1 cellular context compared by ENCODE assay signal in genomic region chr9:137243626-137244485, GRCh38.
A peak's percentile ranks its signal among the peaks of the same experiment; 100 is the strongest.
TF ChIP-seq lines count a peak whose summit lies in the region.

No MANE protein-coding gene starts in this region.

TF ChIP-seq in HepG2, 621 proteins besides CTCF, POLR2A, EP300 and RAD21 (continues in another document):
- TF ChIP-seq, protein P1, sequence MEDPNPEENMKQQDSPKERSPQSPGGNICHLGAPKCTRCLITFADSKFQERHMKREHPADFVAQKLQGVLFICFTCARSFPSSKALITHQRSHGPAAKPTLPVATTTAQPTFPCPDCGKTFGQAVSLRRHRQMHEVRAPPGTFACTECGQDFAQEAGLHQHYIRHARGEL (CRISPR knock-in tag; IDR thresholded peaks at IDR 0.05) = 0 out of 2 replicates have a peak, but pooled peaks have one; percentile 70
- TF ChIP-seq SAFB2 (CRISPR knock-in tag; IDR thresholded peaks at IDR 0.05; ENCODE audit: borderline replicate concordance, low read depth) (peak; percentile 66; the same call in 1 of the 2 replicates), EEA1 (CRISPR knock-in tag; IDR thresholded peaks at IDR 0.05; ENCODE audit: borderline replicate concordance) (no peak), NFKBIZ (CRISPR knock-in tag; IDR thresholded peaks at IDR 0.05) (no peak), ZFP91 (CRISPR knock-in tag; IDR thresholded peaks at IDR 0.05; ENCODE audit: borderline replicate concordance) (peak; percentile 11), ZC3H13 (CRISPR knock-in tag; IDR thresholded peaks at IDR 0.05) (peak; percentile 100), KDM2A (CRISPR knock-in tag; IDR thresholded peaks at IDR 0.05; ENCODE audit: borderline replicate concordance, low read depth) (peak; percentile 90), NONO (IDR thresholded peaks at IDR 0.05) (no peak), NONO (CRISPR knock-in tag; conservative IDR thresholded peaks at IDR 0.05) (peak; percentile 64), PAF1 (CRISPR knock-in tag; IDR thresholded peaks at IDR 0.05) (peak; percentile 88; the same call in 1 of the 2 replicates), PRDM4 (CRISPR knock-in tag; IDR thresholded peaks at IDR 0.05; ENCODE audit: borderline replicate concordance) (no peak), TEAD3 (CRISPR knock-in tag; optimal IDR thresholded peaks at IDR 0.05; ENCODE audit: borderline replicate concordance) (peak; percentile 36), ARNT2 (CRISPR knock-in tag; IDR thresholded peaks at IDR 0.05; ENCODE audit: low read depth) (no peak), XBP1 (CRISPR knock-in tag; IDR thresholded peaks at IDR 0.05) (no peak), POLR2AphosphoS5 (IDR thresholded peaks at IDR 0.05; ENCODE audit: low read depth, low read length) (peak; percentile 82), ZNF672 (CRISPR knock-in tag; IDR thresholded peaks at IDR 0.05) (0 out of 2 replicates have a peak, but pooled peaks have one; percentile 15), PPARG (CRISPR knock-in tag; conservative IDR thresholded peaks at IDR 0.05) (no peak), AGO2 (optimal IDR thresholded peaks at IDR 0.05; ENCODE audit: low read depth, low read length) (peak; percentile 96), ZBTB38 (CRISPR knock-in tag; IDR thresholded peaks at IDR 0.05) (peak; percentile 80), GTF2F1 (IDR thresholded peaks at IDR 0.05; ENCODE audit: low read length) (0 out of 2 replicates have a peak, but pooled peaks have one; percentile 21), HOXA3 (CRISPR knock-in tag; IDR thresholded peaks at IDR 0.05) (0 out of 2 replicates have a peak, but pooled peaks have one; percentile 8), GTF3A (CRISPR knock-in tag; conservative IDR thresholded peaks at IDR 0.05) (0 out of 2 replicates have a peak, but pooled peaks have one; percentile 41), ZNF235 (CRISPR knock-in tag; IDR thresholded peaks at IDR 0.05; ENCODE audit: borderline replicate concordance) (0 out of 2 replicates have a peak, but pooled peaks have one; percentile 38), AKAP8 (CRISPR knock-in tag; IDR thresholded peaks at IDR 0.05) (peak; percentile 87), PATZ1 (CRISPR knock-in tag; IDR thresholded peaks at IDR 0.05) (peak; percentile 48; the same call in 1 of the 2 replicates), SOX13 (IDR thresholded peaks at IDR 0.05) (0 out of 2 replicates have a peak, but pooled peaks have one; percentile 49), SOX13 (CRISPR knock-in tag; conservative IDR thresholded peaks at IDR 0.05 in 1 of 2, IDR thresholded peaks at IDR 0.05 in 1 of 2) (no peak), HNF1A (IDR thresholded peaks at IDR 0.05; ENCODE audit: low read depth) (no peak), HNF1A (CRISPR knock-in tag; IDR thresholded peaks at IDR 0.05; ENCODE audit: borderline replicate concordance) (peak; percentile 35; the same call in 1 of the 2 replicates), AGO1 (IDR thresholded peaks at IDR 0.05; ENCODE audit: low read depth, low read length, poor library complexity, severe bottlenecking) (peak; percentile 96)
- TF ChIP-seq, protein P2, sequence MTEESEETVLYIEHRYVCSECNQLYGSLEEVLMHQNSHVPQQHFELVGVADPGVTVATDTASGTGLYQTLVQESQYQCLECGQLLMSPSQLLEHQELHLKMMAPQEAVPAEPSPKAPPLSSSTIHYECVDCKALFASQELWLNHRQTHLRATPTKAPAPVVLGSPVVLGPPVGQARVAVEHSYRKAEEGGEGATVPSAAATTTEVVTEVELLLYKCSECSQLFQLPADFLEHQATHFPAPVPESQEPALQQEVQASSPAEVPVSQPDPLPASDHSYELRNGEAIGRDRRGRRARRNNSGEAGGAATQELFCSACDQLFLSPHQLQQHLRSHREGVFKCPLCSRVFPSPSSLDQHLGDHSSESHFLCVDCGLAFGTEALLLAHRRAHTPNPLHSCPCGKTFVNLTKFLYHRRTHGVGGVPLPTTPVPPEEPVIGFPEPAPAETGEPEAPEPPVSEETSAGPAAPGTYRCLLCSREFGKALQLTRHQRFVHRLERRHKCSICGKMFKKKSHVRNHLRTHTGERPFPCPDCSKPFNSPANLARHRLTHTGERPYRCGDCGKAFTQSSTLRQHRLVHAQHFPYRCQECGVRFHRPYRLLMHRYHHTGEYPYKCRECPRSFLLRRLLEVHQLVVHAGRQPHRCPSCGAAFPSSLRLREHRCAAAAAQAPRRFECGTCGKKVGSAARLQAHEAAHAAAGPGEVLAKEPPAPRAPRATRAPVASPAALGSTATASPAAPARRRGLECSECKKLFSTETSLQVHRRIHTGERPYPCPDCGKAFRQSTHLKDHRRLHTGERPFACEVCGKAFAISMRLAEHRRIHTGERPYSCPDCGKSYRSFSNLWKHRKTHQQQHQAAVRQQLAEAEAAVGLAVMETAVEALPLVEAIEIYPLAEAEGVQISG (CRISPR knock-in tag; IDR thresholded peaks at IDR 0.05) = peak; percentile 9; the same call in 1 of the 2 replicates
- TF ChIP-seq, protein P3, sequence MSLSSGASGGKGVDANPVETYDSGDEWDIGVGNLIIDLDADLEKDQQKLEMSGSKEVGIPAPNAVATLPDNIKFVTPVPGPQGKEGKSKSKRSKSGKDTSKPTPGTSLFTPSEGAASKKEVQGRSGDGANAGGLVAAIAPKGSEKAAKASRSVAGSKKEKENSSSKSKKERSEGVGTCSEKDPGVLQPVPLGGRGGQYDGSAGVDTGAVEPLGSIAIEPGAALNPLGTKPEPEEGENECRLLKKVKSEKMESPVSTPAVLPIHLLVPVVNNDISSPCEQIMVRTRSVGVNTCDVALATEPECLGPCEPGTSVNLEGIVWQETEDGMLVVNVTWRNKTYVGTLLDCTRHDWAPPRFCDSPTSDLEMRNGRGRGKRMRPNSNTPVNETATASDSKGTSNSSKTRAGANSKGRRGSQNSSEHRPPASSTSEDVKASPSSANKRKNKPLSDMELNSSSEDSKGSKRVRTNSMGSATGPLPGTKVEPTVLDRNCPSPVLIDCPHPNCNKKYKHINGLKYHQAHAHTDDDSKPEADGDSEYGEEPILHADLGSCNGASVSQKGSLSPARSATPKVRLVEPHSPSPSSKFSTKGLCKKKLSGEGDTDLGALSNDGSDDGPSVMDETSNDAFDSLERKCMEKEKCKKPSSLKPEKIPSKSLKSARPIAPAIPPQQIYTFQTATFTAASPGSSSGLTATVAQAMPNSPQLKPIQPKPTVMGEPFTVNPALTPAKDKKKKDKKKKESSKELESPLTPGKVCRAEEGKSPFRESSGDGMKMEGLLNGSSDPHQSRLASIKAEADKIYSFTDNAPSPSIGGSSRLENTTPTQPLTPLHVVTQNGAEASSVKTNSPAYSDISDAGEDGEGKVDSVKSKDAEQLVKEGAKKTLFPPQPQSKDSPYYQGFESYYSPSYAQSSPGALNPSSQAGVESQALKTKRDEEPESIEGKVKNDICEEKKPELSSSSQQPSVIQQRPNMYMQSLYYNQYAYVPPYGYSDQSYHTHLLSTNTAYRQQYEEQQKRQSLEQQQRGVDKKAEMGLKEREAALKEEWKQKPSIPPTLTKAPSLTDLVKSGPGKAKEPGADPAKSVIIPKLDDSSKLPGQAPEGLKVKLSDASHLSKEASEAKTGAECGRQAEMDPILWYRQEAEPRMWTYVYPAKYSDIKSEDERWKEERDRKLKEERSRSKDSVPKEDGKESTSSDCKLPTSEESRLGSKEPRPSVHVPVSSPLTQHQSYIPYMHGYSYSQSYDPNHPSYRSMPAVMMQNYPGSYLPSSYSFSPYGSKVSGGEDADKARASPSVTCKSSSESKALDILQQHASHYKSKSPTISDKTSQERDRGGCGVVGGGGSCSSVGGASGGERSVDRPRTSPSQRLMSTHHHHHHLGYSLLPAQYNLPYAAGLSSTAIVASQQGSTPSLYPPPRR (CRISPR knock-in tag; IDR thresholded peaks at IDR 0.05; ENCODE audit: borderline replicate concordance) = peak; percentile 15; the same call in 1 of the 2 replicates
- TF ChIP-seq, protein P4, sequence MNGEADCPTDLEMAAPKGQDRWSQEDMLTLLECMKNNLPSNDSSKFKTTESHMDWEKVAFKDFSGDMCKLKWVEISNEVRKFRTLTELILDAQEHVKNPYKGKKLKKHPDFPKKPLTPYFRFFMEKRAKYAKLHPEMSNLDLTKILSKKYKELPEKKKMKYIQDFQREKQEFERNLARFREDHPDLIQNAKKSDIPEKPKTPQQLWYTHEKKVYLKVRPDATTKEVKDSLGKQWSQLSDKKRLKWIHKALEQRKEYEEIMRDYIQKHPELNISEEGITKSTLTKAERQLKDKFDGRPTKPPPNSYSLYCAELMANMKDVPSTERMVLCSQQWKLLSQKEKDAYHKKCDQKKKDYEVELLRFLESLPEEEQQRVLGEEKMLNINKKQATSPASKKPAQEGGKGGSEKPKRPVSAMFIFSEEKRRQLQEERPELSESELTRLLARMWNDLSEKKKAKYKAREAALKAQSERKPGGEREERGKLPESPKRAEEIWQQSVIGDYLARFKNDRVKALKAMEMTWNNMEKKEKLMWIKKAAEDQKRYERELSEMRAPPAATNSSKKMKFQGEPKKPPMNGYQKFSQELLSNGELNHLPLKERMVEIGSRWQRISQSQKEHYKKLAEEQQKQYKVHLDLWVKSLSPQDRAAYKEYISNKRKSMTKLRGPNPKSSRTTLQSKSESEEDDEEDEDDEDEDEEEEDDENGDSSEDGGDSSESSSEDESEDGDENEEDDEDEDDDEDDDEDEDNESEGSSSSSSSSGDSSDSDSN (CRISPR knock-in tag; IDR thresholded peaks at IDR 0.05) = peak; percentile 34; the same call in 1 of the 2 replicates
